ENCODE assay signal across 1 cellular context in the genomic region with DNA sequence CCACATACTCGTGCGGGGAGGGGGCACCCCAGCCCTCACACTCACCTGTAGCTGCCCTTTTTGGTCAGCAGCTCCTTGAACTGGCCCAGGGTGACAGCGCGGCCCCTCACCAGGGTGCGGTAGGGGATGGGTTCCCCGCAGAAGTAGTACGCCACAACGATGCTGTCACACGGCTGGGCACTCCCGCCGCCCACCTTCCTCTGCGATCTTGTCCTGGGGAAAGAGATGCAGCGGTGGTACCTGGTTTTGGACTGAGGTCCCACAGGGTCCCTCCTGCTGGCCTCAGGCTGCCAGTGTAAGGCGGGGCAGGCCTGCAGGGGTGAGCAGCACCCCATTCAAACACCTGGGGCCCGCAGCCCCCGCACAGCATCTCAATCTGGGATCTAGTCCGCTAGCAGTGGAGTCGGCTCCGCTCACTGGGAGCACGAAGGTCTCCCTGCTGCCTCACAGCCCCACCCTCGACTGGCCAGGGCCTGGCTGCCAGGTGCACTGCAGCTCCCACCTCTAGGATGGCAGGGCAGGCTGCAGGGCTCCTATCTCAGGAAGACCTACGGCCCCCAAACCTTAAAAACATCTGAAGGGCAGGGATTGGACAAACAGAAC.
TF ChIP-seq lines count a peak whose summit lies in the region.

No MANE protein-coding gene starts in this region.

TF ChIP-seq in HepG2, 621 proteins besides CTCF, POLR2A, EP300 and RAD21:
- TF ChIP-seq ZNF780A (CRISPR knock-in tag; IDR thresholded peaks at IDR 0.05): no peak
- TF ChIP-seq AGO2 (optimal IDR thresholded peaks at IDR 0.05; ENCODE audit: low read depth, low read length): peak; percentile 19
